Comparison of ENCODE assay signal across 12 cellular contexts in genomic region chr1:15432327-15432726, GRCh38. TPM values are rescaled to one million over a fixed set of nuclear protein-coding genes. Genes with fewer than 3 reads are reported as not detected.
DNase-seq lines count a peak whose midpoint lies in the region; ATAC-seq and TF ChIP-seq lines count a peak whose summit lies in the region.
"Had no signal": no experiment of that assay in that cellular context is flagged by ENCODE, and none has a peak within 500 bp of the region (broad histone marks: within the 10 kb centered on the region; RNA-seq: fewer than 3 reads in every experiment).

No MANE protein-coding gene starts in this region.

- no peaks in the 10 kb centered on the region for H3K4me1 ChIP-seq in Caco-2
- peaks cover 17 to 34% of the 10 kb centered on the region in 2 experiments for H3K4me1 ChIP-seq in neutrophil (ENCODE audit: control insufficient read depth in 1 of 2, insufficient read depth in 1 of 2, low read depth in 1 of 2, low read length in 1 of 2)

- H3K27ac ChIP-seq in neutrophil: peak overlapping the region; percentile 82
- H3K27ac ChIP-seq: BLaER1 had no signal

- no peaks in the 10 kb centered on the region for H3K27me3 ChIP-seq in Caco-2 (replicated peaks; ENCODE audit: control insufficient read depth, insufficient read depth, low read length)
- H3K27me3 ChIP-seq in neutrophil: no peaks in the 10 kb centered on the region
- H3K27me3 ChIP-seq: BLaER1 had no signal

- H3K27ac Mint-ChIP-seq in Caco-2 (ENCODE audit: unreplicated experiment): peak overlapping the region; percentile 53
- H3K27ac Mint-ChIP-seq in central memory CD8-positive, alpha-beta T cell (ENCODE audit: low read depth): peak overlapping the region; percentile 90

- TF ChIP-seq CTCF in Caco-2 (IDR thresholded peaks at IDR 0.05; ENCODE audit: insufficient read depth in 1 of 2, low read depth in 1 of 2, low read length in 1 of 2, severe bottlenecking in 1 of 2, unreplicated experiment in 1 of 2) (no peak), neutrophil (IDR thresholded peaks at IDR 0.05) (no peak)

- H3K4me3 Mint-ChIP-seq in Caco-2 (ENCODE audit: unreplicated experiment): no peak overlapping the region
- H3K4me3 Mint-ChIP-seq in central memory CD8-positive, alpha-beta T cell: no peak overlapping the region

- H3K9me3 ChIP-seq in Caco-2: no peaks in the 10 kb centered on the region
- H3K9me3 ChIP-seq in neutrophil: no peaks in the 10 kb centered on the region
- H3K9me3 ChIP-seq: BLaER1 had no signal

- H3K36me3 ChIP-seq in Caco-2 (ENCODE audit: control insufficient read depth, insufficient read depth, low read length) (no peaks in the 10 kb centered on the region), neutrophil (peaks cover 57% of the 10 kb centered on the region)

- DNase-seq in Caco-2 (no peak), LHCN-M2 (ENCODE audit: low read depth) (peak; percentile 71), NCI-H748 treated with DMSO at 0.1 percent for 48 hours (lab: John Stamatoyannopoulos, UW) (no peak)
- no peak for DNase-seq in central memory CD8-positive, alpha-beta T cell (ENCODE audit: low spot score in 2 of 2)
- no peak for DNase-seq in stimulated activated CD4-positive, alpha-beta T cell treated with anti-CD3 and anti-CD28 coated beads, Interleukin-15, amount 100 ng/mL, for 24 hours
- DNase-seq: activated effector memory CD4-positive, alpha-beta T cell treated with Interleukin-2 at 50 U/mL for 16 hours; effector CD4-positive, alpha-beta T cell; NCI-H187 treated with DMSO at 0.1 percent for 48 hours had no signal

- CTCF ChIA-PET in Caco-2 (lab: Charles Lee): interaction anchor here (1.5 to 2.6 kb wide), 2 partner anchors 108 to 109 kb away, joined by 5 to 32 read pairs; no protein-coding TSS in a partner anchor

- H3K36me3 Mint-ChIP-seq in Caco-2 (ENCODE audit: insufficient read depth, unreplicated experiment): no peaks in the 10 kb centered on the region
- peaks cover 52% of the 10 kb centered on the region for H3K36me3 Mint-ChIP-seq in central memory CD8-positive, alpha-beta T cell (ENCODE audit: insufficient read depth)

- no peak overlapping the region for H3K4me3 ChIP-seq in Caco-2 (ENCODE audit: low read depth, low read length)
- H3K4me3 ChIP-seq in neutrophil (ENCODE audit: low read depth in 1 of 2, low read length in 1 of 2): no peak overlapping the region
- H3K4me3 ChIP-seq: BLaER1 had no signal

- ATAC-seq in central memory CD8-positive, alpha-beta T cell (replicated peaks; ENCODE audit: extremely low read depth, poor library complexity, severe bottlenecking): no peak
- no peak for ATAC-seq in HG03095 (IDR thresholded peaks at IDR 0.05; ENCODE audit: unreplicated experiment)

- H3K4me1 Mint-ChIP-seq in Caco-2 (ENCODE audit: low read depth, unreplicated experiment): no peaks in the 10 kb centered on the region
- peaks cover 5% of the 10 kb centered on the region for H3K4me1 Mint-ChIP-seq in central memory CD8-positive, alpha-beta T cell

- H3K9me3 Mint-ChIP-seq in Caco-2 (ENCODE audit: unreplicated experiment): no peaks in the 10 kb centered on the region
- no peaks in the 10 kb centered on the region for H3K9me3 Mint-ChIP-seq in central memory CD8-positive, alpha-beta T cell

- intact Hi-C loops in Caco-2 (cut with micrococcal nuclease; ENCODE audit: unreplicated experiment): no loop called here

- POLR2A ChIA-PET in Caco-2 (lab: Charles Lee): interaction anchor here (0.5 kb wide), 1 partner anchor 23 kb away, joined by 4 read pairs; no protein-coding TSS in a partner anchor

- no peaks in the 10 kb centered on the region for H3K27me3 Mint-ChIP-seq in Caco-2 (ENCODE audit: insufficient read depth, unreplicated experiment)
- H3K27me3 Mint-ChIP-seq in central memory CD8-positive, alpha-beta T cell: no peaks in the 10 kb centered on the region

- no TSS peak for BruUV-seq in Caco-2 (replicated peaks; lab: Mats Ljungman, UMichigan)

RNA-seq across cellular contexts. Expression of gene CTRC, which starts 5.9 kb away (rescaled TPM):
- not detected in 2 replicates for total RNA-seq in Caco-2 (2022)
- total RNA-seq in LHCN-M2 (2014; rRNA removed): not detected in 2 replicates
- not detected for polyA plus RNA-seq in LHCN-M2 (2012)
- total RNA-seq: fibroblast of villous mesenchyme had no signal

RNA-seq across cellular contexts. Expression of gene EFHD2, which starts 22.6 kb away (rescaled TPM):
- total RNA-seq in Caco-2 (2022) (29.5 and 30.3 TPM in 2 replicates), LHCN-M2 (2014; rRNA removed) (75.9 and 76.5 TPM in 2 replicates)
- 34.8 TPM for polyA plus RNA-seq in LHCN-M2 (2012)

RNA-seq across cellular contexts. Expression of gene CELA2A, which starts 24.2 kb away (rescaled TPM):
- not detected in 2 replicates for total RNA-seq in Caco-2 (2022)
- not detected in 2 replicates for total RNA-seq in LHCN-M2 (2014; rRNA removed)
- polyA plus RNA-seq in LHCN-M2 (2012): not detected
- total RNA-seq: fibroblast of villous mesenchyme had no signal

RNA-seq across cellular contexts. Expression of gene CELA2B, which starts 43.6 kb away (rescaled TPM):
- not detected in 2 replicates for total RNA-seq in Caco-2 (2022)
- not detected in 2 replicates for total RNA-seq in LHCN-M2 (2014; rRNA removed)
- polyA plus RNA-seq in LHCN-M2 (2012): not detected
- total RNA-seq: fibroblast of villous mesenchyme had no signal
